ENCODE assay signal across 29 cellular contexts in genomic region chr18:2330764-2331163, GRCh38.
"Had no signal": no experiment of that assay in that cellular context is flagged by ENCODE, and none has a peak within 500 bp of the region (broad histone marks: within the 10 kb centered on the region; RNA-seq: fewer than 3 reads in every experiment).

No MANE protein-coding gene starts in this region.

- H3K36me3 ChIP-seq: brain microvascular endothelial cell, esophagus squamous epithelium, gastroesophageal sphincter, heart right ventricle, WERI-Rb-1 had no signal

- H3K27me3 ChIP-seq: brain microvascular endothelial cell, esophagus squamous epithelium had no signal

- H3K27ac ChIP-seq: brain microvascular endothelial cell, epithelial cell of prostate, esophagus squamous epithelium, gastroesophageal sphincter, heart right ventricle, WERI-Rb-1 had no signal

- H3K9me3 ChIP-seq: esophagus squamous epithelium, gastroesophageal sphincter, heart right ventricle had no signal

- FAIRE-seq: astrocyte, colon had no signal

- DNase-seq: activated B cell treated with CpG ODN at 0.5 μM for 24 hours; activated CD4-positive, alpha-beta T cell treated with anti-CD3 and anti-CD28 coated beads for 48 hours; activated CD4-positive, alpha-beta T cell treated with anti-CD3 and anti-CD28 coated beads, Interleukin-2, amount 50 U/mL, for 1 hour; activated CD4-positive, alpha-beta T cell treated with anti-CD3 and anti-CD28 coated beads, Interleukin-2, amount 50 U/mL, for 48 hours; activated CD8-positive, alpha-beta memory T cell treated with anti-CD3 and anti-CD28 coated beads for 24 hours; activated CD8-positive, alpha-beta T cell treated with anti-CD3 and anti-CD28 coated beads for 36 hours; activated effector memory CD4-positive, alpha-beta T cell treated with Interleukin-2 at 50 U/mL for 16 hours; activated gamma-delta T cell treated with Interleukin-2 at 50 U/mL for 16 hours; activated naive CD4-positive, alpha-beta T cell treated with anti-CD3 and anti-CD28 coated beads, Interleukin-2, amount 50 U/mL, for 16 hours; activated naive CD4-positive, alpha-beta T cell treated with Interleukin-2 at 50 U/mL for 16 hours; activated T-cell treated with anti-CD3 and anti-CD28 coated beads, Interleukin-2, amount 50 U/mL, for 4 hours; amniotic stem cell; anterior cingulate cortex; brain microvascular endothelial cell; caudate nucleus; cortex of kidney; dermis blood vessel endothelial cell; effector CD4-positive, alpha-beta T cell; effector memory CD8-positive, alpha-beta T cell; esophagus squamous epithelium; foreskin melanocyte; heart right ventricle; T-helper 17 cell; T1000; WERI-Rb-1 had no signal

- H3K4me3 ChIP-seq: esophagus squamous epithelium, gastroesophageal sphincter, heart right ventricle had no signal

- H3K4me1 ChIP-seq: esophagus squamous epithelium, gastroesophageal sphincter had no signal
